ENCODE assay signal across 1 cellular context in the genomic region with DNA sequence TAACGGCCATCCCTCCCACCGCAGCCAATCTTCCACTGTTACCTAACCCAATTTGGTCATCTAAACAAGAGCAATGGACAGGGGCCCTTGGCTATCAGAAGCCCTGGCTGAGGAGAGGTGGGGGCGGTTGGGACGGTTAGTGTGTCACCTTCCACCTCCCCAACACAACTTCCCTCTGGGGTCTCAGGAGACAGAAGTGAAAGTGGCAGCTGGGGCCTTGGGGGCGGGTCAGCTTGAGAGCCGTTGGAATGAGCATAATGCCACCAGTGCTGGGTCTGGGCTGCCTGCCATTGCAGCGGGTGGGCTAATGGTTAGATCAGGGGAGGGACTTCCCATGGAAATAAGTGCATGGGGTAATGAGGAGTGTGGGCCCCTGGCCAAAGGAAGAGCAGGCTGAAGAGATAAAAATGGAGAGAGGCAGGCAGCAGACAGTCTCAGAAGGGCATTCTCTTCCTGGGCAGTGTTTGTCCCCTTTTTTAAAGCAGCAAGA.
TF ChIP-seq lines count a peak whose summit lies in the region.

No MANE protein-coding gene starts in this region.

TF ChIP-seq in K562, 482 proteins besides CTCF, POLR2A, EP300 and RAD21 (continued from another document):
- TF ChIP-seq, protein P1, sequence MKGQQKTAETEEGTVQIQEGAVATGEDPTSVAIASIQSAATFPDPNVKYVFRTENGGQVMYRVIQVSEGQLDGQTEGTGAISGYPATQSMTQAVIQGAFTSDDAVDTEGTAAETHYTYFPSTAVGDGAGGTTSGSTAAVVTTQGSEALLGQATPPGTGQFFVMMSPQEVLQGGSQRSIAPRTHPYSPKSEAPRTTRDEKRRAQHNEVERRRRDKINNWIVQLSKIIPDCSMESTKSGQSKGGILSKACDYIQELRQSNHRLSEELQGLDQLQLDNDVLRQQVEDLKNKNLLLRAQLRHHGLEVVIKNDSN (CRISPR knock-in tag; IDR thresholded peaks at IDR 0.05): peak; percentile 16; the same call in 1 of the 2 replicates
- TF ChIP-seq ZNF140 (CRISPR knock-in tag; IDR thresholded peaks at IDR 0.05): no peak
- no peak for TF ChIP-seq KAT2B (IDR thresholded peaks at IDR 0.05; ENCODE audit: low read depth, low read length)
- TF ChIP-seq ESRRA (IDR thresholded peaks at IDR 0.05; ENCODE audit: borderline replicate concordance, low read depth): no peak
- no peak for TF ChIP-seq SMARCB1 (IDR thresholded peaks at IDR 0.05; ENCODE audit: insufficient read length, low read depth)
- no peak for TF ChIP-seq TCF7L2 (IDR thresholded peaks at IDR 0.05; ENCODE audit: low read depth, low read length)
- no peak for TF ChIP-seq ZC3H11A (IDR thresholded peaks at IDR 0.05; ENCODE audit: low read depth, low read length)
- TF ChIP-seq, protein P2, sequence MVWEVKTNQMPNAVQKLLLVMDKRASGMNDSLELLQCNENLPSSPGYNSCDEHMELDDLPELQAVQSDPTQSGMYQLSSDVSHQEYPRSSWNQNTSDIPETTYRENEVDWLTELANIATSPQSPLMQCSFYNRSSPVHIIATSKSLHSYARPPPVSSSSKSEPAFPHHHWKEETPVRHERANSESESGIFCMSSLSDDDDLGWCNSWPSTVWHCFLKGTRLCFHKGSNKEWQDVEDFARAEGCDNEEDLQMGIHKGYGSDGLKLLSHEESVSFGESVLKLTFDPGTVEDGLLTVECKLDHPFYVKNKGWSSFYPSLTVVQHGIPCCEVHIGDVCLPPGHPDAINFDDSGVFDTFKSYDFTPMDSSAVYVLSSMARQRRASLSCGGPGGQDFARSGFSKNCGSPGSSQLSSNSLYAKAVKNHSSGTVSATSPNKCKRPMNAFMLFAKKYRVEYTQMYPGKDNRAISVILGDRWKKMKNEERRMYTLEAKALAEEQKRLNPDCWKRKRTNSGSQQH (CRISPR knock-in tag; IDR thresholded peaks at IDR 0.05): no peak
- no peak for TF ChIP-seq MTA1 (IDR thresholded peaks at IDR 0.05; ENCODE audit: borderline replicate concordance)
- TF ChIP-seq MBD2 (IDR thresholded peaks at IDR 0.05; ENCODE audit: borderline replicate concordance, low read depth): no peak
